In genomic region chr16:11233727-11234376, GRCh38 we compare ENCODE assay signal across 1 cellular context.
TF ChIP-seq lines count a peak whose summit lies in the region.

No MANE protein-coding gene starts in this region.

TF ChIP-seq in H1, 55 proteins besides CTCF, POLR2A, EP300 and RAD21:
- no peak for TF ChIP-seq ATF3 (IDR thresholded peaks at IDR 0.05; ENCODE audit: insufficient read depth, low read depth, low read length)
